ENCODE assay signal across 3 cellular contexts in genomic region chr4:53465891-53466290, GRCh38.
"Had no signal": no experiment of that assay in that cellular context is flagged by ENCODE, and none has a peak within 500 bp of the region (broad histone marks: within the 10 kb centered on the region; RNA-seq: fewer than 3 reads in every experiment).

No MANE protein-coding gene starts in this region.

- H3K27ac Mint-ChIP-seq: GM23338, H9 had no signal

- H3K4me2 ChIP-seq: GM23338 had no signal

- H3K4me3 ChIP-seq: GM23338 had no signal

- H3K4me1 Mint-ChIP-seq: GM23338, H9 had no signal

- H3K4me3 Mint-ChIP-seq: GM23338, H9 had no signal

- H2AFZ ChIP-seq: GM23338 had no signal

- DNase-seq: H9, HCEC 1CT had no signal
